In genomic region chr13:32840840-32841713, GRCh38 we compare ENCODE assay signal across 11 cellular contexts.
DNase-seq lines count a peak whose midpoint lies in the region; ATAC-seq, FAIRE-seq and TF ChIP-seq lines count a peak whose summit lies in the region.
"Had no signal": no experiment of that assay in that cellular context is flagged by ENCODE, and none has a peak within 500 bp of the region (broad histone marks: within the 10 kb centered on the region; RNA-seq: fewer than 3 reads in every experiment).

No MANE protein-coding gene starts in this region.

- H3K4me1 ChIP-seq in endodermal cell (ENCODE audit: control insufficient read depth, insufficient read depth, low read length): no peaks in the 10 kb centered on the region

- H3K4me3 Mint-ChIP-seq in endodermal cell (no peak overlapping the region), WTC11 (no peak overlapping the region)
- H3K4me3 Mint-ChIP-seq: IgD-negative memory B cell had no signal

- TF ChIP-seq CTCF in GM12864 (IDR thresholded peaks at IDR 0.05; ENCODE audit: low read depth, low read length, missing control alignments) (no peak), endodermal cell (conservative IDR thresholded peaks at IDR 0.05) (no peak), WTC11 (IDR thresholded peaks at IDR 0.05) (no peak)

- H3K36me3 ChIP-seq in endodermal cell (ENCODE audit: control insufficient read depth, insufficient read depth, low read length): no peaks in the 10 kb centered on the region

- POLR2A ChIA-PET in WTC11 (lab: Charles Lee): no interaction called here

- CTCF ChIA-PET in WTC11 (lab: Charles Lee): no interaction called here

- H3K36me3 Mint-ChIP-seq in endodermal cell (ENCODE audit: low read depth): no peaks in the 10 kb centered on the region
- H3K36me3 Mint-ChIP-seq in WTC11: peaks cover 1% of the 10 kb centered on the region

- H3K9ac ChIP-seq in endodermal cell (ENCODE audit: extremely low read depth, low read length, poor library complexity, severe bottlenecking): no peak overlapping the region

- H3K4me1 Mint-ChIP-seq in endodermal cell (peaks cover 16% of the 10 kb centered on the region), WTC11 (peaks cover 26% of the 10 kb centered on the region)

- H3K27ac Mint-ChIP-seq in endodermal cell (no peak overlapping the region), WTC11 (no peak overlapping the region)

- H3K27ac ChIP-seq in endodermal cell (ENCODE audit: low read depth, low read length): no peak overlapping the region

- FAIRE-seq in frontal cortex (lab: Jason Lieb, UNC): no peak
- no peak for FAIRE-seq in H54 (lab: Jason Lieb, UNC)

- no peak for TF ChIP-seq POLR2A in H54 (IDR thresholded peaks at IDR 0.05; ENCODE audit: low read depth, low read length)

- peaks cover 2% of the 10 kb centered on the region for H3K27me3 Mint-ChIP-seq in endodermal cell (ENCODE audit: insufficient read depth)
- H3K27me3 Mint-ChIP-seq in WTC11 (ENCODE audit: low read depth): no peaks in the 10 kb centered on the region; the same call in 1 of the 2 replicates

- ATAC-seq in GM18907 (IDR thresholded peaks at IDR 0.05; ENCODE audit: unreplicated experiment) (peak; percentile 70), HG03060 (IDR thresholded peaks at IDR 0.05; ENCODE audit: low read depth, unreplicated experiment) (peak; percentile 60), WTC11 (no peak)

- peaks cover 14% of the 10 kb centered on the region for H3K9me3 Mint-ChIP-seq in endodermal cell
- peaks cover 11% of the 10 kb centered on the region for H3K9me3 Mint-ChIP-seq in WTC11

- no peak overlapping the region for H3K4me3 ChIP-seq in GM12864 (ENCODE audit: low read depth, low read length)
- H3K4me3 ChIP-seq in endodermal cell (ENCODE audit: low read length): no peak overlapping the region

- no peaks in the 10 kb centered on the region for H3K9me3 ChIP-seq in endodermal cell (ENCODE audit: control insufficient read depth, low read length)

- 91 to 94% methylated on average over 11 to 14 of the region's 14 CpGs for WGBS in endodermal cell (ENCODE audit: insufficient coverage in 1 of 2, insufficient read length in 1 of 2), 2 experiments

- DNase-seq in GM12864 (ENCODE audit: low read depth) (peak; percentile 52), endodermal cell (peak; percentile 17), frontal cortex (ENCODE audit: low spot score in 2 of 2) (no peak), occipital lobe (lab: John Stamatoyannopoulos, UW) (no peak), WTC11 (ENCODE audit: low spot score) (no peak), H54 (ENCODE audit: insufficient read length, low spot score) (no peak)
- DNase-seq: activated naive CD4-positive, alpha-beta T cell treated with Interleukin-2 at 50 U/mL for 16 hours; DND-41 had no signal

- H3K27me3 ChIP-seq in endodermal cell (ENCODE audit: control insufficient read depth, insufficient read depth, low read length, poor library complexity, severe bottlenecking): no peaks in the 10 kb centered on the region

TF ChIP-seq in WTC11, 78 proteins besides CTCF, POLR2A, EP300 and RAD21:
- TF ChIP-seq ZSCAN18 (CRISPR knock-in tag; IDR thresholded peaks at IDR 0.05) (no peak), ZBTB43 (CRISPR knock-in tag; IDR thresholded peaks at IDR 0.05) (no peak), ZNF532 (CRISPR knock-in tag; IDR thresholded peaks at IDR 0.05; ENCODE audit: borderline replicate concordance) (no peak), NFYB (CRISPR knock-in tag; conservative IDR thresholded peaks at IDR 0.05; ENCODE audit: low read depth) (no peak), ATF2 (CRISPR knock-in tag; IDR thresholded peaks at IDR 0.05; ENCODE audit: borderline replicate concordance, low read depth) (no peak), ZBTB21 (CRISPR knock-in tag; IDR thresholded peaks at IDR 0.05; ENCODE audit: borderline replicate concordance) (no peak), NFATC4 (CRISPR knock-in tag; IDR thresholded peaks at IDR 0.05) (no peak), USF1 (CRISPR knock-in tag; IDR thresholded peaks at IDR 0.05) (no peak)

Comparison
In these comparisons a context has a peak if more than half of its experiments do, and no peak if none do; other contexts are left out.
1. DNase-seq: peak in GM12864 (single experiment) and endodermal cell (single experiment); none in frontal cortex (0 of 2), occipital lobe (single experiment), WTC11 (single experiment) and H54 (single experiment).